ENCODE assay signal across 30 cellular contexts in genomic region chr9:123739387-123739786, GRCh38.
"Had no signal": no experiment of that assay in that cellular context is flagged by ENCODE, and none has a peak within 500 bp of the region (broad histone marks: within the 10 kb centered on the region; RNA-seq: fewer than 3 reads in every experiment).

No MANE protein-coding gene starts in this region.

- H3K4me3 ChIP-seq: mucosa of descending colon, right atrium auricular region, stomach, thyroid gland, upper lobe of left lung, vagina had no signal

- H3K9me3 Mint-ChIP-seq: activated naive CD4-positive, alpha-beta T cell treated with anti-CD3 and anti-CD28 coated beads, Interleukin-2, amount 10 ng/mL, durations not matched to agents 7 days and 5 days; activated naive CD8-positive, alpha-beta T cell treated with anti-CD3 and anti-CD28 coated beads, Interleukin-2, amount 10 ng/mL, durations not matched to agents 7 days and 5 days; activated T-helper 1 cell treated with anti-CD3 and anti-CD28 coated beads, Interleukin-12 subunit alpha, Interleukin-12 subunit beta, Interleukin-2, Interleukin-4 antibody, amounts not matched to agents 30 ng/mL and 10 ng/mL and 1 ng/mL, durations not matched to agents 14 hours and 24 hours and 36 hours; effector memory CD8-positive, alpha-beta T cell; natural killer cell treated with Interleukin-12 subunit alpha and Interleukin-12 subunit beta and Interleukin-15 and Interleukin-18, amount 100 ng/mL, for 72 hours; stimulated activated naive B cell treated with anti-CD40 and anti-IgM and Interleukin-4, amounts not matched to agents 10 μg/mL and 1 μg/mL and 100 μg/mL, for 72 hours had no signal

- H3K27ac Mint-ChIP-seq: activated naive CD4-positive, alpha-beta T cell treated with anti-CD3 and anti-CD28 coated beads, Interleukin-2, amount 10 ng/mL, durations not matched to agents 7 days and 5 days; activated naive CD8-positive, alpha-beta T cell treated with anti-CD3 and anti-CD28 coated beads, Interleukin-2, amount 10 ng/mL, durations not matched to agents 7 days and 5 days; activated T-helper 1 cell treated with anti-CD3 and anti-CD28 coated beads, Interleukin-12 subunit alpha, Interleukin-12 subunit beta, Interleukin-2, Interleukin-4 antibody, amounts not matched to agents 30 ng/mL and 10 ng/mL and 1 ng/mL, durations not matched to agents 14 hours and 24 hours and 36 hours; effector memory CD8-positive, alpha-beta T cell; natural killer cell treated with Interleukin-12 subunit alpha and Interleukin-12 subunit beta and Interleukin-15 and Interleukin-18, amount 100 ng/mL, for 72 hours; stimulated activated naive B cell treated with anti-CD40 and anti-IgM and Interleukin-4, amounts not matched to agents 10 μg/mL and 1 μg/mL and 100 μg/mL, for 72 hours had no signal

- ATAC-seq: effector memory CD8-positive, alpha-beta T cell; left ventricle myocardium superior; mucosa of descending colon; natural killer cell treated with Interleukin-12 subunit alpha and Interleukin-12 subunit beta and Interleukin-15 and Interleukin-18, amount 100 ng/mL, for 72 hours; stimulated activated naive B cell treated with anti-CD40 and anti-IgM and Interleukin-4, amounts not matched to agents 10 μg/mL and 1 μg/mL and 100 μg/mL, for 72 hours had no signal

- DNase-seq: activated CD4-positive, alpha-beta T cell treated with anti-CD3 and anti-CD28 coated beads for 4 hours; activated CD4-positive, alpha-beta T cell treated with anti-CD3 and anti-CD28 coated beads, Interleukin-2, amount 50 U/mL, for 48 hours; activated CD4-positive, CD25-positive, alpha-beta regulatory T cell; activated CD8-positive, alpha-beta memory T cell treated with anti-CD3 and anti-CD28 coated beads, Interleukin-2, amount 50 U/mL, for 4 hours; activated gamma-delta T cell; activated naive CD4-positive, alpha-beta T cell treated with anti-CD3 and anti-CD28 coated beads, Interleukin-2, amount 10 ng/mL, durations not matched to agents 7 days and 5 days; activated naive CD8-positive, alpha-beta T cell treated with anti-CD3 and anti-CD28 coated beads, Interleukin-2, amount 10 ng/mL, durations not matched to agents 7 days and 5 days; activated T-cell treated with anti-CD3 and anti-CD28 coated beads, Interleukin-2, amount 50 U/mL, for 1 hour; amniotic stem cell; brain microvascular endothelial cell; cortex of kidney; effector memory CD8-positive, alpha-beta T cell; head of caudate nucleus; hippocampal formation; left cardiac atrium; left ventricle myocardium superior; mucosa of descending colon; stimulated activated CD4-positive, alpha-beta T cell treated with anti-CD3 and anti-CD28 coated beads, Interleukin-15, amount 100 ng/mL, for 24 hours; stimulated activated CD4-positive, alpha-beta T cell treated with anti-CD3 and anti-CD28 coated beads, Interleukin-2, amount 100 ng/mL, for 24 hours; stimulated activated naive B cell treated with anti-CD40 and anti-IgM and Interleukin-4, amounts not matched to agents 10 μg/mL and 1 μg/mL and 100 μg/mL, for 72 hours; stomach; thyroid gland; upper lobe of left lung had no signal

- H3K36me3 Mint-ChIP-seq: activated naive CD4-positive, alpha-beta T cell treated with anti-CD3 and anti-CD28 coated beads, Interleukin-2, amount 10 ng/mL, durations not matched to agents 7 days and 5 days; activated naive CD8-positive, alpha-beta T cell treated with anti-CD3 and anti-CD28 coated beads, Interleukin-2, amount 10 ng/mL, durations not matched to agents 7 days and 5 days; natural killer cell treated with Interleukin-12 subunit alpha and Interleukin-12 subunit beta and Interleukin-15 and Interleukin-18, amount 100 ng/mL, for 72 hours; stimulated activated naive B cell treated with anti-CD40 and anti-IgM and Interleukin-4, amounts not matched to agents 10 μg/mL and 1 μg/mL and 100 μg/mL, for 72 hours had no signal

- H3K27me3 ChIP-seq: brain microvascular endothelial cell, right atrium auricular region, stomach, thyroid gland, upper lobe of left lung, vagina had no signal

- H3K27me3 Mint-ChIP-seq: activated naive CD4-positive, alpha-beta T cell treated with anti-CD3 and anti-CD28 coated beads, Interleukin-2, amount 10 ng/mL, durations not matched to agents 7 days and 5 days; activated naive CD8-positive, alpha-beta T cell treated with anti-CD3 and anti-CD28 coated beads, Interleukin-2, amount 10 ng/mL, durations not matched to agents 7 days and 5 days; effector memory CD8-positive, alpha-beta T cell; natural killer cell treated with Interleukin-12 subunit alpha and Interleukin-12 subunit beta and Interleukin-15 and Interleukin-18, amount 100 ng/mL, for 72 hours; stimulated activated naive B cell treated with anti-CD40 and anti-IgM and Interleukin-4, amounts not matched to agents 10 μg/mL and 1 μg/mL and 100 μg/mL, for 72 hours had no signal

- FAIRE-seq: astrocyte, endothelial cell of umbilical vein, keratinocyte had no signal

- H3K9me3 ChIP-seq: mucosa of descending colon, right atrium auricular region, stomach, thyroid gland, upper lobe of left lung, vagina had no signal

- H3K4me3 Mint-ChIP-seq: activated naive CD4-positive, alpha-beta T cell treated with anti-CD3 and anti-CD28 coated beads, Interleukin-2, amount 10 ng/mL, durations not matched to agents 7 days and 5 days; activated naive CD8-positive, alpha-beta T cell treated with anti-CD3 and anti-CD28 coated beads, Interleukin-2, amount 10 ng/mL, durations not matched to agents 7 days and 5 days; activated T-helper 1 cell treated with anti-CD3 and anti-CD28 coated beads, Interleukin-12 subunit alpha, Interleukin-12 subunit beta, Interleukin-2, Interleukin-4 antibody, amounts not matched to agents 30 ng/mL and 10 ng/mL and 1 ng/mL, durations not matched to agents 14 hours and 24 hours and 36 hours; effector memory CD8-positive, alpha-beta T cell; natural killer cell treated with Interleukin-12 subunit alpha and Interleukin-12 subunit beta and Interleukin-15 and Interleukin-18, amount 100 ng/mL, for 72 hours; stimulated activated naive B cell treated with anti-CD40 and anti-IgM and Interleukin-4, amounts not matched to agents 10 μg/mL and 1 μg/mL and 100 μg/mL, for 72 hours had no signal

- H3K27ac ChIP-seq: brain microvascular endothelial cell, right atrium auricular region, stomach, upper lobe of left lung, vagina had no signal

- H3K4me1 Mint-ChIP-seq: activated naive CD4-positive, alpha-beta T cell treated with anti-CD3 and anti-CD28 coated beads, Interleukin-2, amount 10 ng/mL, durations not matched to agents 7 days and 5 days; activated naive CD8-positive, alpha-beta T cell treated with anti-CD3 and anti-CD28 coated beads, Interleukin-2, amount 10 ng/mL, durations not matched to agents 7 days and 5 days had no signal

- H3K36me3 ChIP-seq: brain microvascular endothelial cell, right atrium auricular region, stomach, thyroid gland, upper lobe of left lung, vagina had no signal
